In genomic region chr5:151028717-151029116, GRCh38 we compare ENCODE assay signal across 27 cellular contexts. TPM values are rescaled to one million over a fixed set of nuclear protein-coding genes. Genes with fewer than 3 reads are reported as not detected.
DNase-seq lines count a peak whose midpoint lies in the region; ATAC-seq and TF ChIP-seq lines count a peak whose summit lies in the region.
"Had no signal": no experiment of that assay in that cellular context is flagged by ENCODE, and none has a peak within 500 bp of the region (broad histone marks: within the 10 kb centered on the region; RNA-seq: fewer than 3 reads in every experiment).

No MANE protein-coding gene starts in this region.

- peaks cover 66 to 100% (median 86%) of the 10 kb centered on the region in 4 donors for H3K36me3 ChIP-seq in stomach

- intact Hi-C loops in stomach (cut with DNase I; ENCODE audit: low total_unique reads) = no loop called here

- no peaks in the 10 kb centered on the region for H3K4me1 Mint-ChIP-seq in stimulated activated naive CD8-positive, alpha-beta T cell treated with anti-CD3 and anti-CD28 coated beads, Interleukin-15, amount 100 ng/mL, for 72 hours
- no peaks in the 10 kb centered on the region for H3K4me1 Mint-ChIP-seq in neural crest cell
- no peaks in the 10 kb centered on the region for H3K4me1 Mint-ChIP-seq in chondrocyte (ENCODE audit: low read depth)
- H3K4me1 Mint-ChIP-seq: activated CD4-positive, alpha-beta memory T cell treated with anti-CD3 and anti-CD28 coated beads, Interleukin-2, amount 10 ng/mL, durations not matched to agents 7 days and 5 days had no signal

- no peaks in the 10 kb centered on the region for H3K9me3 Mint-ChIP-seq in stimulated activated naive CD8-positive, alpha-beta T cell treated with anti-CD3 and anti-CD28 coated beads, Interleukin-15, amount 100 ng/mL, for 72 hours
- H3K9me3 Mint-ChIP-seq in neural crest cell (no peaks in the 10 kb centered on the region), chondrocyte (ENCODE audit: low read depth) (no peaks in the 10 kb centered on the region)
- H3K9me3 Mint-ChIP-seq: activated CD4-positive, alpha-beta memory T cell treated with anti-CD3 and anti-CD28 coated beads, Interleukin-2, amount 10 ng/mL, durations not matched to agents 7 days and 5 days; T-helper 1 cell treated with Interleukin-12 subunit alpha and Interleukin-12 subunit beta and Interleukin-4 antibody, amounts not matched to agents 30 μg/mL and 1 μg/mL, for 36 hours had no signal

- no peak overlapping the region for H3K27ac Mint-ChIP-seq in stimulated activated naive CD8-positive, alpha-beta T cell treated with anti-CD3 and anti-CD28 coated beads, Interleukin-15, amount 100 ng/mL, for 72 hours
- peak overlapping the region; percentile 72 for H3K27ac Mint-ChIP-seq in neural crest cell (ENCODE audit: unreplicated experiment)
- no peak overlapping the region for H3K27ac Mint-ChIP-seq in chondrocyte (ENCODE audit: unreplicated experiment)
- H3K27ac Mint-ChIP-seq: activated CD4-positive, alpha-beta memory T cell treated with anti-CD3 and anti-CD28 coated beads, Interleukin-2, amount 10 ng/mL, durations not matched to agents 7 days and 5 days; activated naive CD8-positive, alpha-beta T cell; T-helper 1 cell treated with Interleukin-12 subunit alpha and Interleukin-12 subunit beta and Interleukin-4 antibody, amounts not matched to agents 30 μg/mL and 1 μg/mL, for 36 hours had no signal

- in situ Hi-C loops in KBM-7 (cut with MboI; ENCODE audit: low pct_unique_long_range_greater_than_20kb, low sequenced_read_pairs) = no loop called here

- TF ChIP-seq POLR2A in stomach (IDR thresholded peaks at IDR 0.05) = no peak

- H3K36me3 Mint-ChIP-seq in neural crest cell (ENCODE audit: low read depth) (peaks cover 12% of the 10 kb centered on the region), chondrocyte (ENCODE audit: low read depth) (peaks cover 31% of the 10 kb centered on the region)

- TF ChIP-seq CTCF in neural crest cell (conservative IDR thresholded peaks at IDR 0.05) (no peak), stomach (IDR thresholded peaks at IDR 0.05) (no peak), chondrocyte (IDR thresholded peaks at IDR 0.05) (no peak)

- TF ChIP-seq EP300 in stomach (IDR thresholded peaks at IDR 0.05) = no peak

- H3K4me3 Mint-ChIP-seq in stimulated activated naive CD8-positive, alpha-beta T cell treated with anti-CD3 and anti-CD28 coated beads, Interleukin-15, amount 100 ng/mL, for 72 hours = no peak overlapping the region
- H3K4me3 Mint-ChIP-seq in neural crest cell (no peak overlapping the region), chondrocyte (ENCODE audit: unreplicated experiment) (no peak overlapping the region)
- H3K4me3 Mint-ChIP-seq: activated CD4-positive, alpha-beta memory T cell treated with anti-CD3 and anti-CD28 coated beads, Interleukin-2, amount 10 ng/mL, durations not matched to agents 7 days and 5 days; activated naive CD8-positive, alpha-beta T cell; CD4-positive, alpha-beta memory T cell; T-helper 1 cell treated with Interleukin-12 subunit alpha and Interleukin-12 subunit beta and Interleukin-4 antibody, amounts not matched to agents 30 μg/mL and 1 μg/mL, for 36 hours had no signal

- no peaks in the 10 kb centered on the region for H3K27me3 ChIP-seq in stomach

- WGBS in stomach, 5 donors = 85 to 98% (median 94%) methylated on average over 5 to 8 of the region's 8 CpGs

- H3K4me1 ChIP-seq in stomach = peaks cover 28 to 52% (median 40%) of the 10 kb centered on the region in 4 donors
- H3K4me1 ChIP-seq: A549 had no signal

- H3K27ac ChIP-seq in stomach = peak overlapping the region in 3 of 5 donors; percentile 42 to 75 (median 45)
- H3K27ac ChIP-seq: A549, HL-60, RWPE1, SK-N-MC had no signal

- no peaks in the 10 kb centered on the region for H3K9me3 ChIP-seq in stomach
- H3K9me3 ChIP-seq: A549 had no signal

- H3K27me3 Mint-ChIP-seq in stimulated activated naive CD8-positive, alpha-beta T cell treated with anti-CD3 and anti-CD28 coated beads, Interleukin-15, amount 100 ng/mL, for 72 hours = no peaks in the 10 kb centered on the region
- H3K27me3 Mint-ChIP-seq in neural crest cell (ENCODE audit: low read depth) = no peaks in the 10 kb centered on the region
- H3K27me3 Mint-ChIP-seq in chondrocyte (ENCODE audit: low read depth) = no peaks in the 10 kb centered on the region
- H3K27me3 Mint-ChIP-seq: activated CD4-positive, alpha-beta memory T cell treated with anti-CD3 and anti-CD28 coated beads, Interleukin-2, amount 10 ng/mL, durations not matched to agents 7 days and 5 days; activated naive CD8-positive, alpha-beta T cell; CD4-positive, alpha-beta memory T cell had no signal

- no peak overlapping the region for H3K4me3 ChIP-seq in stomach
- H3K4me3 ChIP-seq: A549, SK-N-MC had no signal

- ATAC-seq in stimulated activated naive CD8-positive, alpha-beta T cell treated with anti-CD3 and anti-CD28 coated beads, Interleukin-15, amount 100 ng/mL, for 72 hours = peak; percentile 4
- ATAC-seq in stimulated activated naive CD8-positive, alpha-beta T cell treated with anti-CD3 and anti-CD28 coated beads, Interleukin-15, Interleukin-2, amounts not matched to agents 100 U/mL and 50 U/mL, for 24 hours = no peak
- ATAC-seq in HG03521 (IDR thresholded peaks at IDR 0.05; ENCODE audit: unreplicated experiment) = no peak
- ATAC-seq in GM19455 (IDR thresholded peaks at IDR 0.05; ENCODE audit: unreplicated experiment) = no peak
- ATAC-seq: A549 had no signal

- DNase-seq in stimulated activated naive CD8-positive, alpha-beta T cell treated with anti-CD3 and anti-CD28 coated beads, Interleukin-15, amount 100 ng/mL, for 72 hours = no peak
- DNase-seq in stimulated activated naive CD8-positive, alpha-beta T cell treated with anti-CD3 and anti-CD28 coated beads, Interleukin-15, Interleukin-2, amounts not matched to agents 100 U/mL and 50 U/mL, for 24 hours = no peak
- DNase-seq in neural crest cell (ENCODE audit: low read depth, low spot score) = no peak
- no peak for DNase-seq in stomach
- DNase-seq in chondrocyte (ENCODE audit: low spot score) = no peak
- no peak for DNase-seq in KBM-7
- DNase-seq: activated CD4-positive, alpha-beta memory T cell treated with anti-CD3 and anti-CD28 coated beads, Interleukin-2, amount 10 ng/mL, durations not matched to agents 7 days and 5 days; activated CD4-positive, alpha-beta T cell treated with anti-CD3 and anti-CD28 coated beads for 1 hour; activated effector memory CD4-positive, alpha-beta T cell treated with Interleukin-2 at 50 U/mL for 16 hours; activated T-cell treated with anti-CD3 and anti-CD28 coated beads for 4 hours; CD4-positive, alpha-beta memory T cell; central memory CD4-positive, alpha-beta T cell; dermis blood vessel endothelial cell; glutamatergic neuron; Karpas-422; kidney; mammary epithelial cell; NCI-H146; NCI-H446 treated with DMSO at 0.1 percent for 48 hours had no signal

RNA-seq across cellular contexts. Expression of gene GPX3, which starts 8.3 kb away (rescaled TPM):
- total RNA-seq in neural crest cell (4.6 and 4.8 TPM in 2 replicates), stomach (100 to 1,000 TPM in 4 of 5 donors, 10 to 100 TPM in 1; 70.5 to 828 (median 245) TPM), chondrocyte (1.5 to 5.3 TPM (median 4.9 TPM) in 3 replicates)
- polyA plus RNA-seq in stomach = 100 to 1,000 TPM; 232 to 715 (median 360) TPM
- total RNA-seq: activated CD4-positive, alpha-beta memory T cell treated with anti-CD3 and anti-CD28 coated beads, Interleukin-2, amount 10 ng/mL, durations not matched to agents 7 days and 5 days; CD4-positive, alpha-beta memory T cell had no signal

RNA-seq across cellular contexts. Expression of gene TNIP1, which starts 52.1 kb away (rescaled TPM):
- total RNA-seq in neural crest cell (34.6 and 37.1 TPM in 2 replicates), stomach (100 to 1,000 TPM in 3 of 5 donors, 10 to 100 TPM in 2; 67.4 to 136 (median 118) TPM), chondrocyte (47.2 to 75.6 TPM (median 74.0 TPM) in 3 replicates)
- 100 to 1,000 TPM in 1 of 3 donors, 10 to 100 TPM in 2; 45.1 to 122 (median 90.8) TPM for polyA plus RNA-seq in stomach

Comparison
In these comparisons a context has a peak if more than half of its experiments do, and no peak if none do; other contexts are left out.
1. RNA of gene GPX3, which starts 8.3 kb away (total RNA-seq): 70.5 to 828 TPM in stomach; 1.5 to 5.3 TPM in chondrocyte and 4.6 to 4.8 TPM in neural crest cell; every median in the first group is over 10 times any median in the second.